14 cellular contexts compared by ENCODE assay signal in genomic region chr1:219159946-219160645, GRCh38. TPM values are rescaled to one million over a fixed set of nuclear protein-coding genes. Genes with fewer than 3 reads are reported as not detected.
A peak's percentile ranks its signal among the peaks of the same experiment; 100 is the strongest.
DNase-seq lines count a peak whose midpoint lies in the region; ATAC-seq and TF ChIP-seq lines count a peak whose summit lies in the region.
"Had no signal": no experiment of that assay in that cellular context is flagged by ENCODE, and none has a peak within 500 bp of the region (broad histone marks: within the 10 kb centered on the region; RNA-seq: fewer than 3 reads in every experiment).

No MANE protein-coding gene starts in this region.

- ATAC-seq in GM19351 (IDR thresholded peaks at IDR 0.05; ENCODE audit: unreplicated experiment) (peak; percentile 57), HG03039 (IDR thresholded peaks at IDR 0.05; ENCODE audit: unreplicated experiment) (peak; percentile 82)
- ATAC-seq: HCT116 had no signal

- no peak for TF ChIP-seq EP300 in transverse colon (IDR thresholded peaks at IDR 0.05; ENCODE audit: low read depth)

- intact Hi-C loops in transverse colon (cut with DNase I; ENCODE audit: low total_unique reads): no loop called here

- peaks cover 22% of the 10 kb centered on the region for H3K4me1 ChIP-seq in ACC112 (ENCODE audit: control insufficient read depth, insufficient read depth, low read length, unreplicated experiment)
- H3K4me1 ChIP-seq in transverse colon: no peaks in the 10 kb centered on the region

- no peak for TF ChIP-seq CTCF in transverse colon (IDR thresholded peaks at IDR 0.05)

- H3K4me3 ChIP-seq in ACC112 (ENCODE audit: low read depth, low read length) (peak overlapping the region; percentile 33; the same call in 1 of the 2 replicates), transverse colon (no peak overlapping the region)

- no peaks in the 10 kb centered on the region for H3K27me3 ChIP-seq in ACC112 (ENCODE audit: insufficient read depth, low read length)
- H3K27me3 ChIP-seq in transverse colon: no peaks in the 10 kb centered on the region

- H3K36me3 ChIP-seq in ACC112 (ENCODE audit: insufficient read depth, low read length) (no peaks in the 10 kb centered on the region), transverse colon (no peaks in the 10 kb centered on the region)

- H3K79me2 ChIP-seq in ACC112 (ENCODE audit: control insufficient read depth, insufficient read depth, low read length, unreplicated experiment): no peaks in the 10 kb centered on the region

- WGBS in transverse colon (ENCODE audit: low coverage in 1 of 2), 2 donors: 64 to 69% methylated on average over 4 of the region's 4 CpGs

- H3K27ac ChIP-seq in ACC112 (ENCODE audit: low read depth, low read length): no peak overlapping the region
- H3K27ac ChIP-seq in transverse colon: no peak overlapping the region

- TF ChIP-seq POLR2A in transverse colon (IDR thresholded peaks at IDR 0.05): no peak

- peak overlapping the region; percentile 67 for H2AFZ ChIP-seq in ACC112 (ENCODE audit: low read length, unreplicated experiment)

- in situ Hi-C loops in transverse colon (cut with MboI; ENCODE audit: low pct_ligation_motif_present in 1 of 4, low pct_unique_long_range_greater_than_20kb in 1 of 4, low sequenced_read_pairs in 3 of 4): no loop called here

- DNase-seq in astrocyte of the hippocampus (ENCODE audit: low read depth, low spot score) (peak; percentile 48), DMS79 treated with DMSO at 0.1 percent for 48 hours (lab: John Stamatoyannopoulos, UW) (no peak), transverse colon (no peak), SW480 (ENCODE audit: low spot score) (no peak)
- no peak for DNase-seq in activated T-cell treated with anti-CD3 and anti-CD28 coated beads, Interleukin-2, amount 50 U/mL, for 1 hour
- DNase-seq: activated T-cell treated with anti-CD3 and anti-CD28 coated beads, Interleukin-2, amount 50 U/mL, for 48 hours; cerebellar nuclear complex; head of caudate nucleus; NCI-H524; T-helper 9 cell had no signal

- no peaks in the 10 kb centered on the region for H3K9me3 ChIP-seq in transverse colon

RNA-seq across cellular contexts. Expression of gene LYPLAL1, which starts 13.6 kb away (rescaled TPM):
- total RNA-seq in transverse colon: 10 to 100 TPM; 12.2 to 18.9 (median 16.7) TPM
